Comparison of ENCODE assay signal across 26 cellular contexts in genomic region chr6:67966830-67967229, GRCh38.
"Had no signal": no experiment of that assay in that cellular context is flagged by ENCODE, and none has a peak within 500 bp of the region (broad histone marks: within the 10 kb centered on the region; RNA-seq: fewer than 3 reads in every experiment).

No MANE protein-coding gene starts in this region.

- H3K27me3 ChIP-seq: stomach, testis, thyroid gland, transverse colon, upper lobe of left lung, vagina had no signal

- H3K9me3 Mint-ChIP-seq: nephron; neural crest cell; stimulated activated naive B cell treated with anti-CD40 and anti-IgM and Interleukin-4, amounts not matched to agents 10 μg/mL and 1 μg/mL and 100 μg/mL, for 72 hours had no signal

- DNase-seq: islet precursor cell; left ventricle myocardium inferior; mammary epithelial cell; mesenchymal stem cell; naive thymus-derived CD8-positive, alpha-beta T cell; nucleus accumbens; posterior cingulate gyrus; retina; right cardiac atrium; stimulated activated CD4-positive, alpha-beta T cell treated with anti-CD3 and anti-CD28 coated beads, Interleukin-12 subunit alpha, Interleukin-12 subunit beta, amount 100 ng/mL, for 4 hours; stimulated activated CD4-positive, alpha-beta T cell treated with anti-CD3 and anti-CD28 coated beads, Interleukin-15, amount 100 ng/mL, for 24 hours; stimulated activated CD4-positive, alpha-beta T cell treated with anti-CD3 and anti-CD28 coated beads, Interleukin-2, amount 100 ng/mL, for 24 hours; stimulated activated CD4-positive, alpha-beta T cell treated with anti-CD3 and anti-CD28 coated beads, Interleukin-4, amount 100 ng/mL, for 1 hour; stimulated activated naive B cell treated with anti-CD40 and anti-IgM and Interleukin-4, amounts not matched to agents 10 μg/mL and 1 μg/mL and 100 μg/mL, for 72 hours; stimulated activated naive CD8-positive, alpha-beta T cell treated with anti-CD3 and anti-CD28 coated beads, Interleukin-15, Interleukin-2, amounts not matched to agents 100 U/mL and 50 U/mL, for 24 hours; stomach; testis; thyroid gland; transverse colon; upper lobe of left lung had no signal

- H3K27ac Mint-ChIP-seq: naive thymus-derived CD8-positive, alpha-beta T cell; nephron; stimulated activated naive B cell treated with anti-CD40 and anti-IgM and Interleukin-4, amounts not matched to agents 10 μg/mL and 1 μg/mL and 100 μg/mL, for 72 hours had no signal

- H3K4me1 Mint-ChIP-seq: naive thymus-derived CD8-positive, alpha-beta T cell; nephron; neural crest cell; stimulated activated naive B cell treated with anti-CD40 and anti-IgM and Interleukin-4, amounts not matched to agents 10 μg/mL and 1 μg/mL and 100 μg/mL, for 72 hours had no signal

- H3K36me3 Mint-ChIP-seq: naive thymus-derived CD8-positive, alpha-beta T cell; stimulated activated naive B cell treated with anti-CD40 and anti-IgM and Interleukin-4, amounts not matched to agents 10 μg/mL and 1 μg/mL and 100 μg/mL, for 72 hours had no signal

- H3K9me3 ChIP-seq: left ventricle myocardium inferior, prostate gland, stomach, testis, thyroid gland, upper lobe of left lung, vagina had no signal

- H3K27me3 Mint-ChIP-seq: naive thymus-derived CD8-positive, alpha-beta T cell; stimulated activated naive B cell treated with anti-CD40 and anti-IgM and Interleukin-4, amounts not matched to agents 10 μg/mL and 1 μg/mL and 100 μg/mL, for 72 hours had no signal

- H3K4me3 ChIP-seq: left ventricle myocardium inferior, prostate gland, skin epidermis, stomach, testis, thyroid gland, transverse colon, upper lobe of left lung, vagina had no signal

- H3K4me3 Mint-ChIP-seq: naive thymus-derived CD8-positive, alpha-beta T cell; nephron; neural crest cell; stimulated activated naive B cell treated with anti-CD40 and anti-IgM and Interleukin-4, amounts not matched to agents 10 μg/mL and 1 μg/mL and 100 μg/mL, for 72 hours had no signal

- H3K4me1 ChIP-seq: left ventricle myocardium inferior, prostate gland, stomach, testis, thyroid gland, transverse colon, upper lobe of left lung, vagina had no signal

- ATAC-seq: naive thymus-derived CD8-positive, alpha-beta T cell; right cardiac atrium; sciatic nerve; stimulated activated naive B cell treated with anti-CD40 and anti-IgM and Interleukin-4, amounts not matched to agents 10 μg/mL and 1 μg/mL and 100 μg/mL, for 72 hours; stimulated activated naive CD8-positive, alpha-beta T cell treated with anti-CD3 and anti-CD28 coated beads, Interleukin-15, Interleukin-2, amounts not matched to agents 100 U/mL and 50 U/mL, for 24 hours had no signal

- H3K27ac ChIP-seq: left ventricle myocardium inferior, prostate gland, skin epidermis, stomach, testis, thyroid gland, transverse colon, upper lobe of left lung, vagina had no signal

- H3K36me3 ChIP-seq: left ventricle myocardium inferior, prostate gland, stomach, thyroid gland, transverse colon, upper lobe of left lung, vagina had no signal
